Comparison of ENCODE assay signal across 14 cellular contexts in genomic region chr14:64081174-64081746, GRCh38.
"Had no signal": no experiment of that assay in that cellular context is flagged by ENCODE, and none has a peak within 500 bp of the region (broad histone marks: within the 10 kb centered on the region; RNA-seq: fewer than 3 reads in every experiment).

No MANE protein-coding gene starts in this region.

- H3K27me3 Mint-ChIP-seq: stimulated activated naive CD8-positive, alpha-beta T cell treated with anti-CD3 and anti-CD28 coated beads, Interleukin-15, Interleukin-2, amounts not matched to agents 100 ng/mL and 50 ng/mL, for 24 hours had no signal

- H3K4me1 ChIP-seq: tibial nerve had no signal

- H3K4me3 Mint-ChIP-seq: activated naive CD4-positive, alpha-beta T cell treated with anti-CD3 and anti-CD28 coated beads for 36 hours; activated T-helper 1 cell treated with anti-CD3 and anti-CD28 coated beads, Interleukin-12 subunit alpha, Interleukin-12 subunit beta, Interleukin-2, Interleukin-4 antibody, amounts not matched to agents 30 ng/mL and 10 ng/mL and 1 ng/mL, durations not matched to agents 14 hours and 24 hours and 36 hours; stimulated activated naive CD8-positive, alpha-beta T cell treated with anti-CD3 and anti-CD28 coated beads, Interleukin-15, Interleukin-2, amounts not matched to agents 100 ng/mL and 50 ng/mL, for 24 hours had no signal

- H3K27me3 ChIP-seq: dorsolateral prefrontal cortex, ovary, tibial nerve had no signal

- DNase-seq: activated CD4-positive, alpha-beta T cell treated with anti-CD3 and anti-CD28 coated beads, Interleukin-2, amount 50 U/mL, for 48 hours; activated CD8-positive, alpha-beta memory T cell treated with anti-CD3 and anti-CD28 coated beads, Interleukin-2, amount 50 U/mL, for 4 hours; activated naive CD4-positive, alpha-beta T cell treated with anti-CD3 and anti-CD28 coated beads for 36 hours; amygdala; dorsolateral prefrontal cortex; ovary; SHP77 treated with DMSO at 0.1 percent for 48 hours; stimulated activated CD4-positive, alpha-beta T cell treated with anti-CD3 and anti-CD28 coated beads, Interleukin-4, amount 100 ng/mL, for 1 hour; stimulated activated CD8-positive, alpha-beta memory T cell treated with anti-CD3 and anti-CD28 coated beads, Interleukin-4, amount 100 ng/mL, for 48 hours; T-helper 2 cell had no signal

- H3K27ac ChIP-seq: dorsolateral prefrontal cortex had no signal

- H3K36me3 ChIP-seq: ovary had no signal

- H3K9me3 ChIP-seq: ovary, tibial nerve had no signal

- H3K4me3 ChIP-seq: dorsolateral prefrontal cortex, ovary, tibial nerve had no signal

- H3K27ac Mint-ChIP-seq: activated naive CD4-positive, alpha-beta T cell treated with anti-CD3 and anti-CD28 coated beads for 36 hours; activated T-helper 1 cell treated with anti-CD3 and anti-CD28 coated beads, Interleukin-12 subunit alpha, Interleukin-12 subunit beta, Interleukin-2, Interleukin-4 antibody, amounts not matched to agents 30 ng/mL and 10 ng/mL and 1 ng/mL, durations not matched to agents 14 hours and 24 hours and 36 hours; stimulated activated naive CD8-positive, alpha-beta T cell treated with anti-CD3 and anti-CD28 coated beads, Interleukin-15, Interleukin-2, amounts not matched to agents 100 ng/mL and 50 ng/mL, for 24 hours had no signal

- H3K9me3 Mint-ChIP-seq: activated naive CD4-positive, alpha-beta T cell treated with anti-CD3 and anti-CD28 coated beads for 36 hours; activated T-helper 1 cell treated with anti-CD3 and anti-CD28 coated beads, Interleukin-12 subunit alpha, Interleukin-12 subunit beta, Interleukin-2, Interleukin-4 antibody, amounts not matched to agents 30 ng/mL and 10 ng/mL and 1 ng/mL, durations not matched to agents 14 hours and 24 hours and 36 hours; stimulated activated naive CD8-positive, alpha-beta T cell treated with anti-CD3 and anti-CD28 coated beads, Interleukin-15, Interleukin-2, amounts not matched to agents 100 ng/mL and 50 ng/mL, for 24 hours had no signal

- ATAC-seq: activated CD4-positive, CD25-positive, alpha-beta regulatory T cell treated with anti-CD3 and anti-CD28 coated beads, Interleukin-2, amount 50 U/mL, for 24 hours had no signal
